ENCODE assay signal across 21 cellular contexts in the genomic region with DNA sequence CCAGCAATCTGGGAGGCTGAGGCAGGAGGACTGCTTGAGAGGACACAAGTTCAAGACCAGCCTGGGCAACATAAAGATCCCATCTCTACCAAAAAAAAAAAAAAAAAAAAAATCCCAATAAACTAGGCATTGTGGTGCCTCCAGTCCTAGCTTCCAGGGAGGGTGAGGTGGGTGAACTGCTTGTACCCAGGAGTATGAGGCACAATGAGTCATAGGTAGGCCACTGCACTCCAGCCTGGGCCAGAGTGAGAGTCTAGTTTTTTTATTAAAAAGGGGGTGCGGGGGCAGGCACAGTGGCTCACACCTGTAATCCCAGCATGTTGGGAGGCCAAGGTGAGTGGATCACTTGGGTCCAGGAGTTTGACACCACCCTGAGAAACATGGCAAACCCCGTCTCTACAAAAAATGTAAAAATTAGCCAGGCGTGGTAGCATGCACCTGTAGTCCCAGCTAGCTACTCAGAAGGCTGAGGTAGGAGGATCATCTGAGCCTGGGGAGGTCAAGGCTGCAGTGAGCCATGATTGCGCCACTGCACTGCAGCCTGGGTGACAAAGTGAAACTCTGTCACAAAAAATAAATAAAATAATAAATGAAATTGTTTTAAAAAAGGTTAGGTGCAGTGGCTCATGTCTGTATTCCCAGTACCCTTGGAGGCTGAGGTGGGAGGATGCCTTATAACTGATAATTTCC. TPM values are rescaled to one million over a fixed set of nuclear protein-coding genes. Genes with fewer than 3 reads are reported as not detected.
"Had no signal": no experiment of that assay in that cellular context is flagged by ENCODE, and none has a peak within 500 bp of the region (broad histone marks: within the 10 kb centered on the region; RNA-seq: fewer than 3 reads in every experiment).

No MANE protein-coding gene starts in this region.

- DNase-seq: activated gamma-delta T cell treated with Interleukin-2 at 50 U/mL for 16 hours; activated T-cell treated with anti-CD3 and anti-CD28 coated beads, Interleukin-2, amount 50 U/mL, for 1 hour; brain microvascular endothelial cell; cortex of kidney; hippocampal formation; left cardiac atrium; nephron progenitor cell; sigmoid colon; stimulated activated CD4-positive, alpha-beta T cell treated with anti-CD3 and anti-CD28 coated beads, Interleukin-2, amount 100 ng/mL, for 48 hours; stimulated activated CD8-positive, alpha-beta memory T cell treated with anti-CD3 and anti-CD28 coated beads, Interleukin-4, amount 100 ng/mL, for 48 hours; stimulated activated naive B cell treated with anti-CD40 and anti-IgM and Interleukin-4, amounts not matched to agents 10 μg/mL and 1 μg/mL and 100 μg/mL, for 72 hours; T-helper 9 cell; transverse colon had no signal

- H3K4me3 ChIP-seq: ascending aorta, sigmoid colon, transverse colon had no signal

- ATAC-seq: left cardiac atrium; stimulated activated naive B cell treated with anti-CD40 and anti-IgM and Interleukin-4, amounts not matched to agents 10 μg/mL and 1 μg/mL and 100 μg/mL, for 72 hours; WTC11 had no signal

- H3K9me3 ChIP-seq: ascending aorta, sigmoid colon, transverse colon had no signal

- FAIRE-seq: endometrium, frontal cortex, urothelium cell line had no signal

- H3K27me3 ChIP-seq: ascending aorta, brain microvascular endothelial cell, sigmoid colon, transverse colon had no signal

- H3K27ac ChIP-seq: brain microvascular endothelial cell, transverse colon had no signal

- H3K36me3 ChIP-seq: ascending aorta, brain microvascular endothelial cell, sigmoid colon, transverse colon had no signal

RNA-seq across cellular contexts. Expression of a gene that starts 7.8 kb away (rescaled TPM):
- total RNA-seq: T-helper 1 cell treated with Interleukin-12 subunit alpha and Interleukin-12 subunit beta and Interleukin-4 antibody, amounts not matched to agents 30 ng/mL and 1 ng/mL, for 36 hours had no signal
- polyA plus RNA-seq: liver had no signal

RNA-seq across cellular contexts. Expression of a gene that starts 32.8 kb away (rescaled TPM):
- total RNA-seq: ascending aorta; liver; T-helper 1 cell treated with Interleukin-12 subunit alpha and Interleukin-12 subunit beta and Interleukin-4 antibody, amounts not matched to agents 30 ng/mL and 1 ng/mL, for 36 hours; WTC11 had no signal
- polyA plus RNA-seq: adipose tissue, liver had no signal
